In the genomic region with DNA sequence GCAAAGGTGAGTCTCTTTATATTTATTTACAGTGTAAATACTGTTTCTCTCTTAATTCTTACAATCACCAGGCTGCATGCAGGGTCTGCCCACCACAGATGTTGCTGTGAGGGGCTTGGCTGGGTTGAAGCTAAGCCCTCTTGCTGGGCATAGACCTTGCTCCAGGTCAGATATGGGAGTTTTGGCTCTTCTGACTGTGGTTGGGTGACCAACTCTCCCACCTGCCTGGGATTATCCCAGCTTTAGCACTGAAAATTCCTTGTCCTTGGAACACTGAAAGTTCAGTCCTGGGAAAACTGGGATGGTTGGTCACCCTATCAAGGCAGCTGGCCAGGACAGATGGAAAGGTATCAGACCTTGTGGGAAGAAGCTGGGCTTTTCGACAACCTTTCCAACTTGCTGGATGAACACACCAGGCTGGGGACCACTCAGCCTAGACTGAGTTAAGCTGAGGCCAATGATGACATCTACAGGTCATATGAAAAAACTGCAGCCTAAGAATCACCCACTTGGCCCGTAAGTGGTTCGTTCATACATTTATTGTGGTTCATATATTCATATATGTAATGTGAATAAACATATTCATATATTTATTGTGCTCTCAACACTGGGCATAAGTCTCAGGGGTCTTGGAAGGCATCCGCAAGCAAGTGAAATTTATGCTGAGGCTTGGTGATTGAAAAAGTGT, we compare ENCODE assay signal across 8 cellular contexts.
DNase-seq lines count a peak whose midpoint lies in the region; ATAC-seq and TF ChIP-seq lines count a peak whose summit lies in the region.

No MANE protein-coding gene starts in this region.

- TF ChIP-seq CTCF in AG09319 (IDR thresholded peaks at IDR 0.05; ENCODE audit: low read depth, low read length) (peak; percentile 72), GM20000 (IDR thresholded peaks at IDR 0.05; ENCODE audit: extremely low read depth, missing control alignments) (peak; percentile 68), coronary artery (IDR thresholded peaks at IDR 0.05) (peak; percentile 30)

- no peak overlapping the region for H3K4me3 ChIP-seq in coronary artery

- no peak for ATAC-seq in GM21619 (IDR thresholded peaks at IDR 0.05; ENCODE audit: unreplicated experiment)

- peak; percentile 69 for DNase-seq in AG09319 (ENCODE audit: extremely low read depth, low read depth)
- DNase-seq in GM20000 (ENCODE audit: low spot score): peak; percentile 67
- peak; percentile 74 for DNase-seq in NCI-H2196 (lab: John Stamatoyannopoulos, UW; ENCODE audit: unreplicated experiment)
- peak; percentile 19 for DNase-seq in UCSD-AML1 (lab: John Stamatoyannopoulos, UW; ENCODE audit: unreplicated experiment)
- DNase-seq in coronary artery (ENCODE audit: low spot score): no peak
- peak; percentile 83 for DNase-seq in medulla oblongata (ENCODE audit: extremely low spot score)
- peak; percentile 86 for DNase-seq in superior temporal gyrus (ENCODE audit: extremely low spot score)

- no peak overlapping the region for H3K27ac ChIP-seq in coronary artery
